In the genomic region with DNA sequence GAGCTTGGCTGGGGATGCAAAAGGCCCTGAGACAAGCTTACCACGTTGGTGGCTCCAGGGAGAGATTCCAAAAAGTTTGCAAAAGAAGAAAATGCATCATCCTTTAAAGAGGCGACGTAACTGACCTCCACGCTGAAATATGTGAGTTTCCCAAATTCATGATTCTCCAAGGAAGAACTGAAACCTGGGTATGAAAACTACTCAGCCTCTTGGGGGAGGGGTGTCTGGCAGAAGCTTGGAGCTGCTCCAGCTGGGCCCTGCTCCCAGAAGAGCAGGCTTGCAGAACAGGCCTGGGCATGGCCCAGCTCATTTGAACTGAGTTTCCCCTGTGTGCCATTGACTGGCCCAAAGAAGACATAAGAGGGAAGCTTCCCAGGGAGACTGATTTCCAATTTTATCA, we compare ENCODE assay signal across 13 cellular contexts. TPM values are rescaled to one million over a fixed set of nuclear protein-coding genes. Genes with fewer than 3 reads are reported as not detected.
DNase-seq lines count a peak whose midpoint lies in the region; ATAC-seq, FAIRE-seq and TF ChIP-seq lines count a peak whose summit lies in the region.
"Had no signal": no experiment of that assay in that cellular context is flagged by ENCODE, and none has a peak within 500 bp of the region (broad histone marks: within the 10 kb centered on the region; RNA-seq: fewer than 3 reads in every experiment).

No MANE protein-coding gene starts in this region.

- H3K36me3 ChIP-seq in astrocyte (ENCODE audit: insufficient read depth, low read length) (no peaks in the 10 kb centered on the region), prostate gland (no peaks in the 10 kb centered on the region)

- H3K36me3 Mint-ChIP-seq in astrocyte (ENCODE audit: low read depth, unreplicated experiment), result no peaks in the 10 kb centered on the region
- H3K36me3 Mint-ChIP-seq: activated naive CD4-positive, alpha-beta T cell treated with anti-CD3 and anti-CD28 coated beads, Interleukin-2, amount 50 U/mL, for 72 hours; CD8-positive, alpha-beta memory T cell; naive B cell had no signal

- H3K4me3 ChIP-seq in astrocyte (ENCODE audit: insufficient read depth, low read depth, low read length), result no peak overlapping the region
- no peak overlapping the region for H3K4me3 ChIP-seq in prostate gland

- peaks cover 14% of the 10 kb centered on the region for H3K4me1 ChIP-seq in astrocyte (ENCODE audit: insufficient read depth, low read length)
- peaks cover 5% of the 10 kb centered on the region for H3K4me1 ChIP-seq in prostate gland (replicated peaks)

- intact Hi-C loops in prostate gland (cut with DNase I), result loop anchor here (10.0 kb wide), 1 partner anchor 264 kb away; no protein-coding TSS in a partner anchor

- H3K9me3 ChIP-seq in astrocyte (ENCODE audit: insufficient read depth, low read depth, low read length) (peaks cover 10% of the 10 kb centered on the region), prostate gland (no peaks in the 10 kb centered on the region)

- peaks cover 8% of the 10 kb centered on the region for H4K20me1 ChIP-seq in astrocyte (ENCODE audit: insufficient read depth, low read length)

- peak overlapping the region; percentile 62 for H3K4me3 Mint-ChIP-seq in astrocyte (ENCODE audit: unreplicated experiment)
- H3K4me3 Mint-ChIP-seq: CD8-positive, alpha-beta memory T cell; T-helper 17 cell had no signal

- H2AFZ ChIP-seq in astrocyte (ENCODE audit: low read depth, low read length), result no peak overlapping the region

- no peak overlapping the region for H3K9ac ChIP-seq in astrocyte (ENCODE audit: low read length)

- H3K27me3 ChIP-seq in astrocyte (ENCODE audit: insufficient read depth, low read length) (no peaks in the 10 kb centered on the region), prostate gland (replicated peaks; ENCODE audit: insufficient read depth) (no peaks in the 10 kb centered on the region)

- peaks cover 23% of the 10 kb centered on the region for H3K4me1 Mint-ChIP-seq in astrocyte (ENCODE audit: low read depth, unreplicated experiment)

- FAIRE-seq in astrocyte (lab: Jason Lieb, UNC), result no peak
- FAIRE-seq in frontal cortex (lab: Jason Lieb, UNC), result no peak

- H3K27ac ChIP-seq in astrocyte (ENCODE audit: low read depth, low read length) (no peak overlapping the region), prostate gland (peak overlapping the region in 1 of 2 donors; percentile 26)

- DNase-seq in EL (peak; percentile 47), astrocyte (ENCODE audit: low read depth) (peak; percentile 64), frontal cortex (ENCODE audit: low spot score in 2 of 2) (peak; percentile 52 to 53), prostate gland (ENCODE audit: low spot score) (peak; percentile 89), NCI-H748 treated with DMSO at 0.1 percent for 48 hours (lab: John Stamatoyannopoulos, UW) (no peak), NCI-H748 (lab: John Stamatoyannopoulos, UW; ENCODE audit: unreplicated experiment) (no peak)
- DNase-seq in stimulated activated CD4-positive, alpha-beta T cell treated with anti-CD3 and anti-CD28 coated beads, Interleukin-2, amount 100 ng/mL, for 24 hours, result no peak
- DNase-seq: CD8-positive, alpha-beta memory T cell; naive B cell; NCI-H2081 treated with DMSO at 0.1 percent for 48 hours; T-helper 17 cell had no signal

- H3K79me2 ChIP-seq in astrocyte (ENCODE audit: insufficient read depth, low read length), result no peaks in the 10 kb centered on the region

- H3K4me2 ChIP-seq in astrocyte (ENCODE audit: low read length), result no peak overlapping the region

- WGBS in prostate gland, result 38% methylated on average over 4 of the region's 4 CpGs

- TF ChIP-seq CTCF in astrocyte (IDR thresholded peaks at IDR 0.05; ENCODE audit: insufficient read depth, low read depth, low read length) (no peak), prostate gland (IDR thresholded peaks at IDR 0.05) (no peak)

- ATAC-seq in HG02884 (IDR thresholded peaks at IDR 0.05; ENCODE audit: unreplicated experiment), result no peak
- ATAC-seq: activated naive CD4-positive, alpha-beta T cell treated with anti-CD3 and anti-CD28 coated beads, Interleukin-2, amount 50 U/mL, for 72 hours; T-helper 17 cell had no signal

- no peak for TF ChIP-seq POLR2A in prostate gland (IDR thresholded peaks at IDR 0.05)

- no peaks in the 10 kb centered on the region for H3K9me3 Mint-ChIP-seq in astrocyte (ENCODE audit: unreplicated experiment)
- H3K9me3 Mint-ChIP-seq: activated naive CD4-positive, alpha-beta T cell treated with anti-CD3 and anti-CD28 coated beads, Interleukin-2, amount 50 U/mL, for 72 hours had no signal

- H3K27me3 Mint-ChIP-seq in astrocyte (ENCODE audit: low read depth, unreplicated experiment), result peaks cover 42% of the 10 kb centered on the region

- H3K27ac Mint-ChIP-seq in astrocyte (ENCODE audit: unreplicated experiment), result peak overlapping the region; percentile 12
- H3K27ac Mint-ChIP-seq: activated naive CD4-positive, alpha-beta T cell treated with anti-CD3 and anti-CD28 coated beads, Interleukin-2, amount 50 U/mL, for 72 hours; CD8-positive, alpha-beta memory T cell; T-helper 17 cell had no signal

RNA-seq across cellular contexts. Expression of a gene that starts 20.5 kb away (rescaled TPM):
- not detected in 2 replicates for total RNA-seq in astrocyte
- total RNA-seq in frontal cortex, result not detected
- total RNA-seq in prostate gland, result 1 to 10 TPM in 1 of 2 donors, not detected in 1; 1.3 TPM
- total RNA-seq: activated naive CD4-positive, alpha-beta T cell treated with anti-CD3 and anti-CD28 coated beads, Interleukin-2, amount 50 U/mL, for 72 hours; CD8-positive, alpha-beta memory T cell; T-helper 17 cell had no signal

RNA-seq across cellular contexts. Expression of a gene that starts 39.0 kb away (rescaled TPM):
- total RNA-seq in astrocyte (1.3 and 1.4 TPM in 2 replicates), frontal cortex (not detected), prostate gland (1 to 10 TPM in 1 of 2 donors, not detected in 1; 1.1 TPM)
- total RNA-seq: activated naive CD4-positive, alpha-beta T cell treated with anti-CD3 and anti-CD28 coated beads, Interleukin-2, amount 50 U/mL, for 72 hours; CD8-positive, alpha-beta memory T cell; T-helper 17 cell had no signal

Comparison
In these comparisons a context has a peak if more than half of its experiments do, and no peak if none do; other contexts are left out.
1. DNase-seq: peak in EL (single experiment), astrocyte (single experiment), frontal cortex (2 of 2) and prostate gland (single experiment); none in NCI-H748 treated with DMSO at 0.1 percent for 48 hours (single experiment), stimulated activated CD4-positive, alpha-beta T cell treated with anti-CD3 and anti-CD28 coated beads, Interleukin-2, amount 100 ng/mL, for 24 hours (0 of 2) and NCI-H748 (single experiment).